1 cellular context compared by ENCODE assay signal in the genomic region with DNA sequence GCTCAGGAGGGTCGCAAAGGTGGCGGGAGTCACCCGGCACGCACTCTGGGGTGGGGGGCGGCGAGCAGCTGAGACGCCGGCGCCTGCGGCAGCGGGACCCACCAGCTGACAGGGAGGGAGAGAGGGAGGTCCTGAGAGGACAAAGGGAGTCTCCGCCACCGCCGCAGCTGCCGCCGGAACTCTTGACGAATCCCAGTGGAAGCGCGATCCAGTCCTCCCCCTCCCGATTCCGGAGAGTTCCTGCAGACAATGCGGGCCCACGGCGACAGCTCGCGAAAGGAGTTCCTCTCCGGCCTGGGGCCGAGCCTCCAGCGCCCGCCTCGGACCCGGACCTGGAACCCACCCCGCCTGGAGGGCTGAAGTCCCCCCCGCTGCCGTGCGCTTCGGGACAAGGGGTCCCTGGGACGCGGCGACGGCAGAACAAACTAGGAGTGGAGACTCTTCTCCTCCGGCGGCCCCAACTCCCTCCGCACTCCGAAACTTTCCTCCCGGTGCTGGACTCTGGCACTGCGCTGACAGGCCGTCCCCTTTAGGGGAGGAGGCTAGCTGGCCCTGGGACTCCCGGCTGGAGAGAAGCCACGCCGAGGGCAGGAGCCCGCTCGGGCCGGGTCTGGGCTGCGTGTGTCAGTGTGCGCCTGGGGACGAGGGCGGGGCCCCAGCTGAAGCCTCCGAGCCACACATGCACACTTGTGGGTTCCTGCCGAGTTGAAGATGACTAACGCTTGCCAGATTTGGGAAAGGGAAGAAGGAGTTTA.
TF ChIP-seq lines count a peak whose summit lies in the region.

A gene (minus strand): TSS at position 623 of the 755 bp plus-strand sequence. CDS start 669 bp downstream, outside the sequence.

TF ChIP-seq in HepG2, 621 proteins besides CTCF, POLR2A, EP300 and RAD21 (continued from another document and continues in another):
- TF ChIP-seq, protein P1, sequence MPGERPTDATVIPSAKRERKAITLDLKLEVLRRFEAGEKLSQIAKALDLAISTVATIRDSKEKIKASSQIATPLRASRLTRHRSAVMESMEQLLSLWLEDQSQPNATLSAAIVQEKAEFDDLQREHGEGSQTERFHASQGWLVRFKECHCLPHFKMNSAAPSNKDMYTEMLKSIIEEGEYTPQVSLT (CRISPR knock-in tag; IDR thresholded peaks at IDR 0.05; ENCODE audit: borderline replicate concordance, low read depth) = no peak
- TF ChIP-seq ZNF350 (CRISPR knock-in tag; IDR thresholded peaks at IDR 0.05; ENCODE audit: borderline replicate concordance, low read depth) = no peak; the same call in 1 of the 2 replicates
- TF ChIP-seq ZNF331 (CRISPR knock-in tag; IDR thresholded peaks at IDR 0.05) = no peak
- TF ChIP-seq BRD4 (CRISPR knock-in tag; IDR thresholded peaks at IDR 0.05) = no peak; the same call in 1 of the 2 replicates
- TF ChIP-seq MTA3 (CRISPR knock-in tag; IDR thresholded peaks at IDR 0.05) = no peak
- TF ChIP-seq, protein P2, sequence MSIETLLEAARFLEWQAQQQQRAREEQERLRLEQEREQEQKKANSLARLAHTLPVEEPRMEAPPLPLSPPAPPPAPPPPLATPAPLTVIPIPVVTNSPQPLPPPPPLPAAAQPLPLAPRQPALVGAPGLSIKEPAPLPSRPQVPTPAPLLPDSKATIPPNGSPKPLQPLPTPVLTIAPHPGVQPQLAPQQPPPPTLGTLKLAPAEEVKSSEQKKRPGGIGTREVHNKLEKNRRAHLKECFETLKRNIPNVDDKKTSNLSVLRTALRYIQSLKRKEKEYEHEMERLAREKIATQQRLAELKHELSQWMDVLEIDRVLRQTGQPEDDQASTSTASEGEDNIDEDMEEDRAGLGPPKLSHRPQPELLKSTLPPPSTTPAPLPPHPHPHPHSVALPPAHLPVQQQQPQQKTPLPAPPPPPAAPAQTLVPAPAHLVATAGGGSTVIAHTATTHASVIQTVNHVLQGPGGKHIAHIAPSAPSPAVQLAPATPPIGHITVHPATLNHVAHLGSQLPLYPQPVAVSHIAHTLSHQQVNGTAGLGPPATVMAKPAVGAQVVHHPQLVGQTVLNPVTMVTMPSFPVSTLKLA (IDR thresholded peaks at IDR 0.05) = no peak
- no peak for TF ChIP-seq ZNF550 (CRISPR knock-in tag; IDR thresholded peaks at IDR 0.05; ENCODE audit: borderline replicate concordance)
- TF ChIP-seq MEIS2 (CRISPR knock-in tag; IDR thresholded peaks at IDR 0.05) = peak; percentile 72; the same call in 1 of the 2 replicates
- TF ChIP-seq, protein P3, sequence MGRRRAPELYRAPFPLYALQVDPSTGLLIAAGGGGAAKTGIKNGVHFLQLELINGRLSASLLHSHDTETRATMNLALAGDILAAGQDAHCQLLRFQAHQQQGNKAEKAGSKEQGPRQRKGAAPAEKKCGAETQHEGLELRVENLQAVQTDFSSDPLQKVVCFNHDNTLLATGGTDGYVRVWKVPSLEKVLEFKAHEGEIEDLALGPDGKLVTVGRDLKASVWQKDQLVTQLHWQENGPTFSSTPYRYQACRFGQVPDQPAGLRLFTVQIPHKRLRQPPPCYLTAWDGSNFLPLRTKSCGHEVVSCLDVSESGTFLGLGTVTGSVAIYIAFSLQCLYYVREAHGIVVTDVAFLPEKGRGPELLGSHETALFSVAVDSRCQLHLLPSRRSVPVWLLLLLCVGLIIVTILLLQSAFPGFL (CRISPR knock-in tag; IDR thresholded peaks at IDR 0.05) = no peak
- TF ChIP-seq, protein P4, sequence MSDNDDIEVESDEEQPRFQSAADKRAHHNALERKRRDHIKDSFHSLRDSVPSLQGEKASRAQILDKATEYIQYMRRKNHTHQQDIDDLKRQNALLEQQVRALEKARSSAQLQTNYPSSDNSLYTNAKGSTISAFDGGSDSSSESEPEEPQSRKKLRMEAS (IDR thresholded peaks at IDR 0.05) = peak; percentile 64
- no peak for TF ChIP-seq ZNF224 (CRISPR knock-in tag; IDR thresholded peaks at IDR 0.05)
- TF ChIP-seq, protein P5, sequence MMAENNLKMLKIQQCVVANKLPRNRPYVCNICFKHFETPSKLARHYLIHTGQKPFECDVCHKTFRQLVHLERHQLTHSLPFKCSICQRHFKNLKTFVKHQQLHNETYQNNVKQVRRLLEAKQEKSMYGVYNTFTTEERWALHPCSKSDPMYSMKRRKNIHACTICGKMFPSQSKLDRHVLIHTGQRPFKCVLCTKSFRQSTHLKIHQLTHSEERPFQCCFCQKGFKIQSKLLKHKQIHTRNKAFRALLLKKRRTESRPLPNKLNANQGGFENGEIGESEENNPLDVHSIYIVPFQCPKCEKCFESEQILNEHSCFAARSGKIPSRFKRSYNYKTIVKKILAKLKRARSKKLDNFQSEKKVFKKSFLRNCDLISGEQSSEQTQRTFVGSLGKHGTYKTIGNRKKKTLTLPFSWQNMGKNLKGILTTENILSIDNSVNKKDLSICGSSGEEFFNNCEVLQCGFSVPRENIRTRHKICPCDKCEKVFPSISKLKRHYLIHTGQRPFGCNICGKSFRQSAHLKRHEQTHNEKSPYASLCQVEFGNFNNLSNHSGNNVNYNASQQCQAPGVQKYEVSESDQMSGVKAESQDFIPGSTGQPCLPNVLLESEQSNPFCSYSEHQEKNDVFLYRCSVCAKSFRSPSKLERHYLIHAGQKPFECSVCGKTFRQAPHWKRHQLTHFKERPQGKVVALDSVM (CRISPR knock-in tag; IDR thresholded peaks at IDR 0.05) = peak; percentile 58
- no peak for TF ChIP-seq ZNF883 (CRISPR knock-in tag; IDR thresholded peaks at IDR 0.05; ENCODE audit: not compliant biosample characterization)
- TF ChIP-seq RARG (CRISPR knock-in tag; IDR thresholded peaks at IDR 0.05; ENCODE audit: low read depth) = no peak
- TF ChIP-seq ZNF468 (CRISPR knock-in tag; IDR thresholded peaks at IDR 0.05) = no peak
- TF ChIP-seq, protein P6, sequence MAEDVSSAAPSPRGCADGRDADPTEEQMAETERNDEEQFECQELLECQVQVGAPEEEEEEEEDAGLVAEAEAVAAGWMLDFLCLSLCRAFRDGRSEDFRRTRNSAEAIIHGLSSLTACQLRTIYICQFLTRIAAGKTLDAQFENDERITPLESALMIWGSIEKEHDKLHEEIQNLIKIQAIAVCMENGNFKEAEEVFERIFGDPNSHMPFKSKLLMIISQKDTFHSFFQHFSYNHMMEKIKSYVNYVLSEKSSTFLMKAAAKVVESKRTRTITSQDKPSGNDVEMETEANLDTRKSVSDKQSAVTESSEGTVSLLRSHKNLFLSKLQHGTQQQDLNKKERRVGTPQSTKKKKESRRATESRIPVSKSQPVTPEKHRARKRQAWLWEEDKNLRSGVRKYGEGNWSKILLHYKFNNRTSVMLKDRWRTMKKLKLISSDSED (CRISPR knock-in tag; IDR thresholded peaks at IDR 0.05) = no peak
- TF ChIP-seq, protein P7, sequence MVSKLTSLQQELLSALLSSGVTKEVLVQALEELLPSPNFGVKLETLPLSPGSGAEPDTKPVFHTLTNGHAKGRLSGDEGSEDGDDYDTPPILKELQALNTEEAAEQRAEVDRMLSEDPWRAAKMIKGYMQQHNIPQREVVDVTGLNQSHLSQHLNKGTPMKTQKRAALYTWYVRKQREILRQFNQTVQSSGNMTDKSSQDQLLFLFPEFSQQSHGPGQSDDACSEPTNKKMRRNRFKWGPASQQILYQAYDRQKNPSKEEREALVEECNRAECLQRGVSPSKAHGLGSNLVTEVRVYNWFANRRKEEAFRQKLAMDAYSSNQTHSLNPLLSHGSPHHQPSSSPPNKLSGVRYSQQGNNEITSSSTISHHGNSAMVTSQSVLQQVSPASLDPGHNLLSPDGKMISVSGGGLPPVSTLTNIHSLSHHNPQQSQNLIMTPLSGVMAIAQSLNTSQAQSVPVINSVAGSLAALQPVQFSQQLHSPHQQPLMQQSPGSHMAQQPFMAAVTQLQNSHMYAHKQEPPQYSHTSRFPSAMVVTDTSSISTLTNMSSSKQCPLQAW (CRISPR knock-in tag; IDR thresholded peaks at IDR 0.05) = peak; percentile 59; the same call in 1 of the 2 replicates
- TF ChIP-seq, protein P8, sequence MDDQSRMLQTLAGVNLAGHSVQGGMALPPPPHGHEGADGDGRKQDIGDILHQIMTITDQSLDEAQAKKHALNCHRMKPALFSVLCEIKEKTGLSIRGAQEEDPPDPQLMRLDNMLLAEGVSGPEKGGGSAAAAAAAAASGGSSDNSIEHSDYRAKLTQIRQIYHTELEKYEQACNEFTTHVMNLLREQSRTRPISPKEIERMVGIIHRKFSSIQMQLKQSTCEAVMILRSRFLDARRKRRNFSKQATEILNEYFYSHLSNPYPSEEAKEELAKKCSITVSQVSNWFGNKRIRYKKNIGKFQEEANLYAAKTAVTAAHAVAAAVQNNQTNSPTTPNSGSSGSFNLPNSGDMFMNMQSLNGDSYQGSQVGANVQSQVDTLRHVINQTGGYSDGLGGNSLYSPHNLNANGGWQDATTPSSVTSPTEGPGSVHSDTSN (CRISPR knock-in tag; IDR thresholded peaks at IDR 0.05; ENCODE audit: borderline replicate concordance) = peak; percentile 54; the same call in 1 of the 2 replicates
- TF ChIP-seq HNRNPH1 (optimal IDR thresholded peaks at IDR 0.05; ENCODE audit: low read depth, low read length) = peak; percentile 76
- TF ChIP-seq ZNF263 (CRISPR knock-in tag; IDR thresholded peaks at IDR 0.05) = peak; percentile 49; the same call in 1 of the 2 replicates
- TF ChIP-seq ZKSCAN8 (CRISPR knock-in tag; IDR thresholded peaks at IDR 0.05; ENCODE audit: borderline replicate concordance) = no peak
- TF ChIP-seq, protein P9, sequence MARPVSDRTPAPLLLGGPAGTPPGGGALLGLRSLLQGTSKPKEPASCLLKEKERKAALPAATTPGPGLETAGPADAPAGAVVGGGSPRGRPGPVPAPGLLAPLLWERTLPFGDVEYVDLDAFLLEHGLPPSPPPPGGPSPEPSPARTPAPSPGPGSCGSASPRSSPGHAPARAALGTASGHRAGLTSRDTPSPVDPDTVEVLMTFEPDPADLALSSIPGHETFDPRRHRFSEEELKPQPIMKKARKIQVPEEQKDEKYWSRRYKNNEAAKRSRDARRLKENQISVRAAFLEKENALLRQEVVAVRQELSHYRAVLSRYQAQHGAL (CRISPR knock-in tag; IDR thresholded peaks at IDR 0.05; ENCODE audit: not compliant biosample characterization) = no peak
- TF ChIP-seq BHLHE40 (IDR thresholded peaks at IDR 0.05; ENCODE audit: low read length) = no peak
- TF ChIP-seq ZNF543 (CRISPR knock-in tag; IDR thresholded peaks at IDR 0.05) = no peak
- no peak for TF ChIP-seq NFIB (CRISPR knock-in tag; IDR thresholded peaks at IDR 0.05; ENCODE audit: borderline replicate concordance)
- no peak for TF ChIP-seq DNMT1 (CRISPR knock-in tag; IDR thresholded peaks at IDR 0.05)
- TF ChIP-seq SMARCC2 (IDR thresholded peaks at IDR 0.05) = no peak
- TF ChIP-seq ARNT2 (CRISPR knock-in tag; IDR thresholded peaks at IDR 0.05; ENCODE audit: low read depth) = no peak
- 0 out of 2 replicates have a peak, but pooled peaks have one; percentile 26 for TF ChIP-seq ISL2 (CRISPR knock-in tag; IDR thresholded peaks at IDR 0.05)
- TF ChIP-seq ZNF24 (IDR thresholded peaks at IDR 0.05) = no peak
- TF ChIP-seq RBAK (CRISPR knock-in tag; IDR thresholded peaks at IDR 0.05) = no peak
- peak; percentile 85 for TF ChIP-seq AGO2 (optimal IDR thresholded peaks at IDR 0.05; ENCODE audit: low read depth, low read length)
- TF ChIP-seq FOXP1 (IDR thresholded peaks at IDR 0.05) = no peak
- TF ChIP-seq FOXP1 (CRISPR knock-in tag; IDR thresholded peaks at IDR 0.05) = no peak
- no peak for TF ChIP-seq MAFG (CRISPR knock-in tag; IDR thresholded peaks at IDR 0.05)
- TF ChIP-seq, protein P10, sequence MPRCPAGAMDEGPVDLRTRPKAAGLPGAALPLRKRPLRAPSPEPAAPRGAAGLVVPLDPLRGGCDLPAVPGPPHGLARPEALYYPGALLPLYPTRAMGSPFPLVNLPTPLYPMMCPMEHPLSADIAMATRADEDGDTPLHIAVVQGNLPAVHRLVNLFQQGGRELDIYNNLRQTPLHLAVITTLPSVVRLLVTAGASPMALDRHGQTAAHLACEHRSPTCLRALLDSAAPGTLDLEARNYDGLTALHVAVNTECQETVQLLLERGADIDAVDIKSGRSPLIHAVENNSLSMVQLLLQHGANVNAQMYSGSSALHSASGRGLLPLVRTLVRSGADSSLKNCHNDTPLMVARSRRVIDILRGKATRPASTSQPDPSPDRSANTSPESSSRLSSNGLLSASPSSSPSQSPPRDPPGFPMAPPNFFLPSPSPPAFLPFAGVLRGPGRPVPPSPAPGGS (CRISPR knock-in tag; IDR thresholded peaks at IDR 0.05) = no peak; the same call in 1 of the 2 replicates
- TF ChIP-seq DPF2 (CRISPR knock-in tag; IDR thresholded peaks at IDR 0.05; ENCODE audit: borderline replicate concordance, low read depth) = no peak
- TF ChIP-seq, protein P11, sequence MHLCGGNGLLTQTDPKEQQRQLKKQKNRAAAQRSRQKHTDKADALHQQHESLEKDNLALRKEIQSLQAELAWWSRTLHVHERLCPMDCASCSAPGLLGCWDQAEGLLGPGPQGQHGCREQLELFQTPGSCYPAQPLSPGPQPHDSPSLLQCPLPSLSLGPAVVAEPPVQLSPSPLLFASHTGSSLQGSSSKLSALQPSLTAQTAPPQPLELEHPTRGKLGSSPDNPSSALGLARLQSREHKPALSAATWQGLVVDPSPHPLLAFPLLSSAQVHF (CRISPR knock-in tag; IDR thresholded peaks at IDR 0.05) = no peak
- TF ChIP-seq ETV6 (CRISPR knock-in tag; conservative IDR thresholded peaks at IDR 0.05) = no peak; the same call in 1 of the 2 replicates
- TF ChIP-seq, protein P12, sequence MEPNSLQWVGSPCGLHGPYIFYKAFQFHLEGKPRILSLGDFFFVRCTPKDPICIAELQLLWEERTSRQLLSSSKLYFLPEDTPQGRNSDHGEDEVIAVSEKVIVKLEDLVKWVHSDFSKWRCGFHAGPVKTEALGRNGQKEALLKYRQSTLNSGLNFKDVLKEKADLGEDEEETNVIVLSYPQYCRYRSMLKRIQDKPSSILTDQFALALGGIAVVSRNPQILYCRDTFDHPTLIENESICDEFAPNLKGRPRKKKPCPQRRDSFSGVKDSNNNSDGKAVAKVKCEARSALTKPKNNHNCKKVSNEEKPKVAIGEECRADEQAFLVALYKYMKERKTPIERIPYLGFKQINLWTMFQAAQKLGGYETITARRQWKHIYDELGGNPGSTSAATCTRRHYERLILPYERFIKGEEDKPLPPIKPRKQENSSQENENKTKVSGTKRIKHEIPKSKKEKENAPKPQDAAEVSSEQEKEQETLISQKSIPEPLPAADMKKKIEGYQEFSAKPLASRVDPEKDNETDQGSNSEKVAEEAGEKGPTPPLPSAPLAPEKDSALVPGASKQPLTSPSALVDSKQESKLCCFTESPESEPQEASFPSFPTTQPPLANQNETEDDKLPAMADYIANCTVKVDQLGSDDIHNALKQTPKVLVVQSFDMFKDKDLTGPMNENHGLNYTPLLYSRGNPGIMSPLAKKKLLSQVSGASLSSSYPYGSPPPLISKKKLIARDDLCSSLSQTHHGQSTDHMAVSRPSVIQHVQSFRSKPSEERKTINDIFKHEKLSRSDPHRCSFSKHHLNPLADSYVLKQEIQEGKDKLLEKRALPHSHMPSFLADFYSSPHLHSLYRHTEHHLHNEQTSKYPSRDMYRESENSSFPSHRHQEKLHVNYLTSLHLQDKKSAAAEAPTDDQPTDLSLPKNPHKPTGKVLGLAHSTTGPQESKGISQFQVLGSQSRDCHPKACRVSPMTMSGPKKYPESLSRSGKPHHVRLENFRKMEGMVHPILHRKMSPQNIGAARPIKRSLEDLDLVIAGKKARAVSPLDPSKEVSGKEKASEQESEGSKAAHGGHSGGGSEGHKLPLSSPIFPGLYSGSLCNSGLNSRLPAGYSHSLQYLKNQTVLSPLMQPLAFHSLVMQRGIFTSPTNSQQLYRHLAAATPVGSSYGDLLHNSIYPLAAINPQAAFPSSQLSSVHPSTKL (CRISPR knock-in tag; IDR thresholded peaks at IDR 0.05) = no peak
- TF ChIP-seq KAT7 (CRISPR knock-in tag; IDR thresholded peaks at IDR 0.05; ENCODE audit: borderline replicate concordance) = peak; percentile 54; the same call in 1 of the 2 replicates
- TF ChIP-seq HOXA5 (CRISPR knock-in tag; IDR thresholded peaks at IDR 0.05) = no peak
- TF ChIP-seq YEATS4 (CRISPR knock-in tag; IDR thresholded peaks at IDR 0.05; ENCODE audit: borderline replicate concordance) = peak; percentile 34
- TF ChIP-seq CEBPG (CRISPR knock-in tag; IDR thresholded peaks at IDR 0.05) = no peak
- TF ChIP-seq ESRRA (CRISPR knock-in tag; IDR thresholded peaks at IDR 0.05; ENCODE audit: low read depth) = no peak
- TF ChIP-seq ZNF501 (CRISPR knock-in tag; IDR thresholded peaks at IDR 0.05) = peak; percentile 71
- TF ChIP-seq FOXK2 (IDR thresholded peaks at IDR 0.05) = no peak
- no peak for TF ChIP-seq DMAP1 (CRISPR knock-in tag; IDR thresholded peaks at IDR 0.05)
